29 cellular contexts compared by ENCODE assay signal in genomic region chr4:84912741-84913140, GRCh38.
"Had no signal": no experiment of that assay in that cellular context is flagged by ENCODE, and none has a peak within 500 bp of the region (broad histone marks: within the 10 kb centered on the region; RNA-seq: fewer than 3 reads in every experiment).

No MANE protein-coding gene starts in this region.

- H3K4me1 Mint-ChIP-seq: immature natural killer cell; naive B cell; natural killer cell; neural progenitor cell; stimulated activated naive B cell treated with anti-CD40 and anti-IgM and Interleukin-4, amounts not matched to agents 10 μg/mL and 1 μg/mL and 100 μg/mL, for 72 hours had no signal

- H3K27me3 Mint-ChIP-seq: progenitor cell of endocrine pancreas; stimulated activated naive B cell treated with anti-CD40 and anti-IgM and Interleukin-4, amounts not matched to agents 10 μg/mL and 1 μg/mL and 100 μg/mL, for 72 hours; type B pancreatic cell had no signal

- H3K27me3 ChIP-seq: neural progenitor cell, ovary, stomach, testis, tibial nerve, vagina had no signal

- H3K4me1 ChIP-seq: neural progenitor cell, testis had no signal

- DNase-seq: hypothalamus; immature natural killer cell; kidney; left colon; left ventricle myocardium inferior; mesendoderm; naive B cell; natural killer cell; nephron progenitor cell; ovary; retina; right cardiac atrium; stimulated activated CD4-positive, alpha-beta T cell treated with anti-CD3 and anti-CD28 coated beads, Interleukin-12 subunit alpha, Interleukin-12 subunit beta, amount 100 ng/mL, for 4 hours; stimulated activated CD4-positive, alpha-beta T cell treated with anti-CD3 and anti-CD28 coated beads, Interleukin-15, amount 100 ng/mL, for 24 hours; stimulated activated CD4-positive, alpha-beta T cell treated with anti-CD3 and anti-CD28 coated beads, Interleukin-2, amount 100 ng/mL, for 24 hours; stimulated activated CD4-positive, alpha-beta T cell treated with anti-CD3 and anti-CD28 coated beads, Interleukin-4, amount 100 ng/mL, for 1 hour; stimulated activated naive B cell treated with anti-CD40 and anti-IgM and Interleukin-4, amounts not matched to agents 10 μg/mL and 1 μg/mL and 100 μg/mL, for 72 hours; stimulated activated naive CD8-positive, alpha-beta T cell treated with anti-CD3 and anti-CD28 coated beads, Interleukin-15, Interleukin-2, amounts not matched to agents 100 U/mL and 50 U/mL, for 24 hours; stomach; testis had no signal

- H3K9me3 Mint-ChIP-seq: naive B cell; neural progenitor cell; stimulated activated naive B cell treated with anti-CD40 and anti-IgM and Interleukin-4, amounts not matched to agents 10 μg/mL and 1 μg/mL and 100 μg/mL, for 72 hours; type B pancreatic cell had no signal

- H3K36me3 Mint-ChIP-seq: immature natural killer cell; naive B cell; natural killer cell; stimulated activated naive B cell treated with anti-CD40 and anti-IgM and Interleukin-4, amounts not matched to agents 10 μg/mL and 1 μg/mL and 100 μg/mL, for 72 hours had no signal

- H3K27ac ChIP-seq: left ventricle myocardium inferior, neural progenitor cell, ovary, skin epidermis, stomach, testis, tibial nerve, vagina had no signal

- H3K9me3 ChIP-seq: left ventricle myocardium inferior, ovary, stomach, testis, tibial nerve, vagina had no signal

- H3K36me3 ChIP-seq: left ventricle myocardium inferior, neural progenitor cell, ovary, vagina had no signal

- H3K4me3 Mint-ChIP-seq: immature natural killer cell; mesothelial cell of epicardium; naive B cell; natural killer cell; nephron progenitor cell; neural progenitor cell; stimulated activated naive B cell treated with anti-CD40 and anti-IgM and Interleukin-4, amounts not matched to agents 10 μg/mL and 1 μg/mL and 100 μg/mL, for 72 hours; type B pancreatic cell had no signal

- H3K4me3 ChIP-seq: left ventricle myocardium inferior, lung, neural progenitor cell, ovary, skin epidermis, stomach, testis, tibial nerve, vagina had no signal

- ATAC-seq: left colon; natural killer cell; right cardiac atrium; sciatic nerve; stimulated activated naive B cell treated with anti-CD40 and anti-IgM and Interleukin-4, amounts not matched to agents 10 μg/mL and 1 μg/mL and 100 μg/mL, for 72 hours; stimulated activated naive CD8-positive, alpha-beta T cell treated with anti-CD3 and anti-CD28 coated beads, Interleukin-15, Interleukin-2, amounts not matched to agents 100 U/mL and 50 U/mL, for 24 hours had no signal

- H3K27ac Mint-ChIP-seq: immature natural killer cell; mesothelial cell of epicardium; naive B cell; natural killer cell; nephron progenitor cell; neural progenitor cell; progenitor cell of endocrine pancreas; stimulated activated naive B cell treated with anti-CD40 and anti-IgM and Interleukin-4, amounts not matched to agents 10 μg/mL and 1 μg/mL and 100 μg/mL, for 72 hours; type B pancreatic cell had no signal
